1 cellular context compared by ENCODE assay signal in the genomic region with DNA sequence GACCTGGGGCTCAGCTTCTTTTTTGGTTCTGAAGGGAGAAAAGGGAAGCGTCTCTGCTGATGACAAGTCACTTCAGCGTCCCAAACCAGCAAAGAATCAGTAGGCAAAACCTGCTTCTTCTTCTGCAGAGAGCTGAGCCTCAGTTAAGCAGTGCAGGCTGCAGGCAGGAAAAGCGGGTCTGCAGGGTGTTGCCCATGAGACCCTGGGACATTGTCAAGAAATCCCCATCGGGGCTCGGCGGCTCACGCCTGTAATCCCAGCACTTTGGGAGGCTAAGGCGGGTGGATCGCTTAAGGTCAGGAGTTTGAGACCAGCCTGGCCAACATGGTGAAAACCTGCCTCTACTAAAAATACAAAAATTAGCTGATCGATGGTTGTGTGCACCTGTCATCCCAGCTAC.
TF ChIP-seq lines count a peak whose summit lies in the region.

No MANE protein-coding gene starts in this region.

TF ChIP-seq in K562, 482 proteins besides CTCF, POLR2A, EP300 and RAD21:
- TF ChIP-seq EZH2 (IDR thresholded peaks at IDR 0.05; ENCODE audit: borderline replicate concordance, low read depth, low read length), result 0 out of 2 replicates have a peak, but pooled peaks have one; percentile 71
- no peak for TF ChIP-seq RBM39 (optimal IDR thresholded peaks at IDR 0.05; ENCODE audit: low read depth, low read length)
